19 cellular contexts compared by ENCODE assay signal in the genomic region with DNA sequence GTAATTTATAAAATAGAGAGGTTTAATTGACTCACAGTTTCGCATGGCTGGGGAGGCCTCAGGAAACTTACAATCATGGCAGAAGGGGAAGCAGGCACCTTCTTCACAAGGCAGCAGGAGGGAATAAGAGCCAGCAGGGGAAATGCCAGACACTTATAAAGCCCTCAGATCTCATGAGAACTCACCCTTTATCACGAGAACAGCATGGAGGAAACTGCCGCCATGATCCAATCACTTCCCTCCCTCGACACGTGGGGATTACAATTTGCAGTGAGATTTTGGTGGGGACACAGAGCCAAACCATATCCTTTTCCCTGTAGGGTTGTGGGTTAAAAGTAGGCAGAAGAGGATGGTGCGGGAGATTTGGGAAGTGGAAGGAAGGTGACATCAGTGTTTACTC.
A peak's percentile ranks its signal among the peaks of the same experiment; 100 is the strongest.
DNase-seq lines count a peak whose midpoint lies in the region; ATAC-seq lines count a peak whose summit lies in the region.
"Had no signal": no experiment of that assay in that cellular context is flagged by ENCODE, and none has a peak within 500 bp of the region (broad histone marks: within the 10 kb centered on the region; RNA-seq: fewer than 3 reads in every experiment).

No MANE protein-coding gene starts in this region.

- H2BK5ac ChIP-seq in mesendoderm (ENCODE audit: low read length), result no peak overlapping the region

- H3K9me3 Mint-ChIP-seq in activated naive CD4-positive, alpha-beta T cell treated with anti-CD3 and anti-CD28 coated beads for 36 hours, result peaks cover 4% of the 10 kb centered on the region
- peaks cover 4% of the 10 kb centered on the region for H3K9me3 Mint-ChIP-seq in stimulated activated naive CD8-positive, alpha-beta T cell treated with anti-CD3 and anti-CD28 coated beads, Interleukin-15, Interleukin-2, amounts not matched to agents 100 ng/mL and 50 ng/mL, for 24 hours
- H3K9me3 Mint-ChIP-seq in activated T-helper 17 cell treated with anti-CD3 and anti-CD28 coated beads, Interleukin-2, amount 50 U/mL, for 72 hours, result no peaks in the 10 kb centered on the region
- H3K9me3 Mint-ChIP-seq: CD4-positive, alpha-beta memory T cell had no signal

- H3K36me3 ChIP-seq in mesendoderm (ENCODE audit: control insufficient read depth, insufficient read depth, low read length), result no peaks in the 10 kb centered on the region

- H3K18ac ChIP-seq in mesendoderm (ENCODE audit: low read length), result no peak overlapping the region

- H3K27me3 Mint-ChIP-seq in activated naive CD4-positive, alpha-beta T cell treated with anti-CD3 and anti-CD28 coated beads for 36 hours (ENCODE audit: low read depth), result no peaks in the 10 kb centered on the region
- peaks cover 5% of the 10 kb centered on the region for H3K27me3 Mint-ChIP-seq in stimulated activated naive CD8-positive, alpha-beta T cell treated with anti-CD3 and anti-CD28 coated beads, Interleukin-15, Interleukin-2, amounts not matched to agents 100 ng/mL and 50 ng/mL, for 24 hours
- no peaks in the 10 kb centered on the region for H3K27me3 Mint-ChIP-seq in activated T-helper 17 cell treated with anti-CD3 and anti-CD28 coated beads, Interleukin-2, amount 50 U/mL, for 72 hours

- H3K36me3 Mint-ChIP-seq in activated naive CD4-positive, alpha-beta T cell treated with anti-CD3 and anti-CD28 coated beads for 36 hours (ENCODE audit: low read depth), result peaks cover 3% of the 10 kb centered on the region
- peaks cover 34% of the 10 kb centered on the region for H3K36me3 Mint-ChIP-seq in stimulated activated naive CD8-positive, alpha-beta T cell treated with anti-CD3 and anti-CD28 coated beads, Interleukin-15, Interleukin-2, amounts not matched to agents 100 ng/mL and 50 ng/mL, for 24 hours (ENCODE audit: low read depth)
- no peaks in the 10 kb centered on the region for H3K36me3 Mint-ChIP-seq in activated T-helper 17 cell treated with anti-CD3 and anti-CD28 coated beads, Interleukin-2, amount 50 U/mL, for 72 hours (ENCODE audit: low read depth)
- H3K36me3 Mint-ChIP-seq: CD4-positive, alpha-beta memory T cell had no signal

- no peaks in the 10 kb centered on the region for H3K79me2 ChIP-seq in mesendoderm (ENCODE audit: control insufficient read depth, insufficient read depth, low read length)

- CTCF ChIA-PET in activated naive CD4-positive, alpha-beta T cell treated with anti-CD3 and anti-CD28 coated beads for 36 hours (lab: Charles Lee), result no interaction called here

- H3K79me1 ChIP-seq in mesendoderm (ENCODE audit: low read length), result no peaks in the 10 kb centered on the region

- no peak overlapping the region for H2AK5ac ChIP-seq in mesendoderm (ENCODE audit: low read length)

- no peak overlapping the region for H2BK120ac ChIP-seq in mesendoderm (ENCODE audit: low read depth, low read length)

- H3K9ac ChIP-seq in mesendoderm (ENCODE audit: low read length), result no peak overlapping the region
- H3K9ac ChIP-seq: GM23248 had no signal

- no peak for ATAC-seq in stimulated activated naive CD8-positive, alpha-beta T cell treated with anti-CD3 and anti-CD28 coated beads, Interleukin-15, Interleukin-2, amounts not matched to agents 100 U/mL and 50 U/mL, for 24 hours
- peak; percentile 75 for ATAC-seq in activated T-helper 17 cell treated with anti-CD3 and anti-CD28 coated beads, Interleukin-2, amount 50 U/mL, for 72 hours (replicated peaks)
- ATAC-seq: GM12878 had no signal

- no CpG with 5 or more reads among the region's 6 CpGs for WGBS in mesendoderm (ENCODE audit: extremely low coverage, insufficient coverage, low lambda C conversion rate)

- H4K5ac ChIP-seq in mesendoderm (ENCODE audit: low read length), result no peak overlapping the region

- H3K23ac ChIP-seq in mesendoderm (ENCODE audit: low read length), result no peak overlapping the region

- no peak overlapping the region for H4K8ac ChIP-seq in mesendoderm (ENCODE audit: low read depth, low read length)

- no peak overlapping the region for H3K4ac ChIP-seq in mesendoderm (ENCODE audit: low read depth, low read length)

- H3K27me3 ChIP-seq in mesendoderm (ENCODE audit: insufficient read depth, low read length, poor library complexity), result no peaks in the 10 kb centered on the region

- H3K27ac Mint-ChIP-seq in activated naive CD4-positive, alpha-beta T cell treated with anti-CD3 and anti-CD28 coated beads for 36 hours, result peak overlapping the region; percentile 33
- peak overlapping the region; percentile 66 for H3K27ac Mint-ChIP-seq in stimulated activated naive CD8-positive, alpha-beta T cell treated with anti-CD3 and anti-CD28 coated beads, Interleukin-15, Interleukin-2, amounts not matched to agents 100 ng/mL and 50 ng/mL, for 24 hours
- peak overlapping the region; percentile 50 for H3K27ac Mint-ChIP-seq in activated T-helper 17 cell treated with anti-CD3 and anti-CD28 coated beads, Interleukin-2, amount 50 U/mL, for 72 hours
- H3K27ac Mint-ChIP-seq: CD4-positive, alpha-beta memory T cell had no signal

- intact Hi-C loops in activated naive CD4-positive, alpha-beta T cell treated with anti-CD3 and anti-CD28 coated beads for 36 hours (cut with micrococcal nuclease), result no loop called here

- H3K56ac ChIP-seq in mesendoderm (ENCODE audit: low read length), result no peak overlapping the region

- no peak overlapping the region for H3K4me3 ChIP-seq in mesendoderm (ENCODE audit: low read length)
- H3K4me3 ChIP-seq: GM12878, GM23248 had no signal

- H2BK15ac ChIP-seq in mesendoderm (replicated peaks; ENCODE audit: low read depth), result no peak overlapping the region

- DNase-seq in activated naive CD4-positive, alpha-beta T cell treated with anti-CD3 and anti-CD28 coated beads for 36 hours, result no peak
- no peak for DNase-seq in activated naive CD4-positive, alpha-beta T cell treated with anti-CD3 and anti-CD28 coated beads, Interleukin-2, amount 50 U/mL, for 16 hours
- no peak for DNase-seq in stimulated activated naive CD8-positive, alpha-beta T cell treated with anti-CD3 and anti-CD28 coated beads, Interleukin-15, Interleukin-2, amounts not matched to agents 100 U/mL and 50 U/mL, for 24 hours
- DNase-seq in mesendoderm (peak; percentile 41), NCI-H510A (lab: John Stamatoyannopoulos, UW) (no peak), iPS-NIHi7 (ENCODE audit: extremely low spot score) (no peak)
- DNase-seq: C1 segment of cervical spinal cord; Calu3; CD4-positive, alpha-beta memory T cell; COR-L47; DMS79; EL; GDM1; GM23248; H7; HCEC 1CT had no signal

- no peak overlapping the region for H3K4me3 Mint-ChIP-seq in activated naive CD4-positive, alpha-beta T cell treated with anti-CD3 and anti-CD28 coated beads for 36 hours
- no peak overlapping the region for H3K4me3 Mint-ChIP-seq in stimulated activated naive CD8-positive, alpha-beta T cell treated with anti-CD3 and anti-CD28 coated beads, Interleukin-15, Interleukin-2, amounts not matched to agents 100 ng/mL and 50 ng/mL, for 24 hours
- H3K4me3 Mint-ChIP-seq in activated T-helper 17 cell treated with anti-CD3 and anti-CD28 coated beads, Interleukin-2, amount 50 U/mL, for 72 hours, result peak overlapping the region; percentile 26
- H3K4me3 Mint-ChIP-seq: CD4-positive, alpha-beta memory T cell had no signal

- no peak overlapping the region for H3K27ac ChIP-seq in mesendoderm (ENCODE audit: low read depth, low read length)
- H3K27ac ChIP-seq: GM23248 had no signal

- H3K4me2 ChIP-seq in mesendoderm (ENCODE audit: low read length), result no peak overlapping the region

- no peaks in the 10 kb centered on the region for H3K4me1 ChIP-seq in mesendoderm (ENCODE audit: control insufficient read depth, low read depth, low read length)

- H3K4me1 Mint-ChIP-seq in activated naive CD4-positive, alpha-beta T cell treated with anti-CD3 and anti-CD28 coated beads for 36 hours (ENCODE audit: low read depth), result peaks cover 4% of the 10 kb centered on the region
- H3K4me1 Mint-ChIP-seq in stimulated activated naive CD8-positive, alpha-beta T cell treated with anti-CD3 and anti-CD28 coated beads, Interleukin-15, Interleukin-2, amounts not matched to agents 100 ng/mL and 50 ng/mL, for 24 hours (ENCODE audit: low read depth), result peaks cover 29% of the 10 kb centered on the region
- peaks cover 8% of the 10 kb centered on the region for H3K4me1 Mint-ChIP-seq in activated T-helper 17 cell treated with anti-CD3 and anti-CD28 coated beads, Interleukin-2, amount 50 U/mL, for 72 hours
- H3K4me1 Mint-ChIP-seq: CD4-positive, alpha-beta memory T cell had no signal
